In genomic region chr11:88338223-88338661, GRCh38 we compare ENCODE assay signal across 8 cellular contexts.
DNase-seq lines count a peak whose midpoint lies in the region; ATAC-seq and TF ChIP-seq lines count a peak whose summit lies in the region.

No MANE protein-coding gene starts in this region.

- H3K4me2 ChIP-seq in parathyroid adenoma (ENCODE audit: low read length), result peak overlapping the region; percentile 85

- no peaks in the 10 kb centered on the region for H3K36me3 ChIP-seq in parathyroid adenoma (ENCODE audit: control insufficient read depth, insufficient read depth, low read length)

- no peak for TF ChIP-seq CTCF in parathyroid adenoma (IDR thresholded peaks at IDR 0.05)

- H3K4me1 ChIP-seq in parathyroid adenoma, result no peaks in the 10 kb centered on the region

- H3K79me2 ChIP-seq in parathyroid adenoma, result no peaks in the 10 kb centered on the region

- H3K27ac ChIP-seq in parathyroid adenoma, result no peak overlapping the region

- H2AFZ ChIP-seq in parathyroid adenoma, result peak overlapping the region; percentile 91

- no peaks in the 10 kb centered on the region for H3K27me3 ChIP-seq in parathyroid adenoma (ENCODE audit: control insufficient read depth, insufficient read depth, low read length)

- peak overlapping the region; percentile 71 for H3K4me3 ChIP-seq in parathyroid adenoma (ENCODE audit: low read depth, low read length)

- ATAC-seq in HG03175 (IDR thresholded peaks at IDR 0.05; ENCODE audit: unreplicated experiment) (peak; percentile 40), HG02970 (IDR thresholded peaks at IDR 0.05; ENCODE audit: low FRiP score, unreplicated experiment) (no peak)

- intact Hi-C loops in head of caudate nucleus (cut with DNase I), result no loop called here

- H3K9me3 ChIP-seq in parathyroid adenoma (ENCODE audit: control insufficient read depth, low read length), result no peaks in the 10 kb centered on the region

- no peak overlapping the region for H3K9ac ChIP-seq in parathyroid adenoma

- peak; percentile 54 for DNase-seq in NCI-H82 (lab: John Stamatoyannopoulos, UW)
- no peak for DNase-seq in NCI-H82 treated with DMSO at 0.1 percent for 48 hours (lab: John Stamatoyannopoulos, UW; ENCODE audit: unreplicated experiment)
- DNase-seq in RKO (ENCODE audit: low spot score), result peak; percentile 90
- DNase-seq in activated T-helper 9 cell treated with anti-CD3 and anti-CD28 coated beads, Interleukin-2, amount 50 U/mL, for 16 hours (ENCODE audit: low read depth), result peak; percentile 28
- peak in 27 of 42 donors; percentile 6 to 55 (median 20) for DNase-seq in head of caudate nucleus
